In genomic region chr1:64675718-64676345, GRCh38 we compare ENCODE assay signal across 9 cellular contexts.
DNase-seq lines count a peak whose midpoint lies in the region; ATAC-seq and TF ChIP-seq lines count a peak whose summit lies in the region.
"Had no signal": no experiment of that assay in that cellular context is flagged by ENCODE, and none has a peak within 500 bp of the region (broad histone marks: within the 10 kb centered on the region; RNA-seq: fewer than 3 reads in every experiment).

No MANE protein-coding gene starts in this region.

- no peak overlapping the region for H3K9ac ChIP-seq in endodermal cell (ENCODE audit: extremely low read depth, low read length, poor library complexity, severe bottlenecking)

- H3K36me3 ChIP-seq in endodermal cell (ENCODE audit: control insufficient read depth, insufficient read depth, low read length) = peaks cover 85% of the 10 kb centered on the region

- H3K4me1 ChIP-seq in endodermal cell (ENCODE audit: control insufficient read depth, insufficient read depth, low read length) = no peaks in the 10 kb centered on the region

- ATAC-seq in HG02884 (IDR thresholded peaks at IDR 0.05; ENCODE audit: unreplicated experiment) (no peak), HG02571 (IDR thresholded peaks at IDR 0.05; ENCODE audit: unreplicated experiment) (no peak)

- no peaks in the 10 kb centered on the region for H3K27me3 ChIP-seq in endodermal cell (ENCODE audit: control insufficient read depth, insufficient read depth, low read length, poor library complexity, severe bottlenecking)

- peak; percentile 86 for TF ChIP-seq CTCF in endodermal cell (conservative IDR thresholded peaks at IDR 0.05)

- no peaks in the 10 kb centered on the region for H3K4me1 Mint-ChIP-seq in endodermal cell
- H3K4me1 Mint-ChIP-seq: CD8-positive, alpha-beta memory T cell had no signal

- no peaks in the 10 kb centered on the region for H3K9me3 Mint-ChIP-seq in endodermal cell
- H3K9me3 Mint-ChIP-seq: CD8-positive, alpha-beta memory T cell had no signal

- H3K4me3 Mint-ChIP-seq in endodermal cell = no peak overlapping the region
- H3K4me3 Mint-ChIP-seq: CD8-positive, alpha-beta memory T cell had no signal

- peak; percentile 7 for DNase-seq in NCI-H2227 (lab: John Stamatoyannopoulos, UW; ENCODE audit: unreplicated experiment)
- DNase-seq in NCI-H2227 treated with DMSO at 0.1 percent for 48 hours (lab: John Stamatoyannopoulos, UW) = no peak
- DNase-seq in NCI-H2171 (lab: John Stamatoyannopoulos, UW) = peak; percentile 16
- no peak for DNase-seq in endodermal cell
- DNase-seq in renal cortical epithelial cell (ENCODE audit: low read depth) = peak; percentile 25
- DNase-seq in activated T-cell treated with anti-CD3 and anti-CD28 coated beads, Interleukin-2, amount 50 U/mL, for 1 hour = no peak

- H3K27ac ChIP-seq in endodermal cell (ENCODE audit: low read depth, low read length) = no peak overlapping the region

- H3K27ac Mint-ChIP-seq in endodermal cell = no peak overlapping the region
- H3K27ac Mint-ChIP-seq: CD8-positive, alpha-beta memory T cell had no signal

- no peaks in the 10 kb centered on the region for H3K9me3 ChIP-seq in endodermal cell (ENCODE audit: control insufficient read depth, low read length)

- H3K27me3 Mint-ChIP-seq in endodermal cell (ENCODE audit: insufficient read depth) = no peaks in the 10 kb centered on the region

- 86 to 100% methylated on average over 3 of the region's 4 CpGs for WGBS in endodermal cell (ENCODE audit: insufficient coverage in 1 of 2, insufficient read length in 1 of 2), 2 experiments

- no peak overlapping the region for H3K4me3 ChIP-seq in endodermal cell (ENCODE audit: low read length)

- peaks cover 80% of the 10 kb centered on the region for H3K36me3 Mint-ChIP-seq in endodermal cell (ENCODE audit: low read depth)
- H3K36me3 Mint-ChIP-seq: CD8-positive, alpha-beta memory T cell had no signal

Comparison
In these comparisons a context has a peak if more than half of its experiments do, and no peak if none do; other contexts are left out.
1. DNase-seq: peak in NCI-H2227 (single experiment), NCI-H2171 (single experiment) and renal cortical epithelial cell (single experiment); none in NCI-H2227 treated with DMSO at 0.1 percent for 48 hours (single experiment), endodermal cell (single experiment) and activated T-cell treated with anti-CD3 and anti-CD28 coated beads, Interleukin-2, amount 50 U/mL, for 1 hour (single experiment).